20 cellular contexts compared by ENCODE assay signal in genomic region chr22:49289822-49290221, GRCh38.
"Had no signal": no experiment of that assay in that cellular context is flagged by ENCODE, and none has a peak within 500 bp of the region (broad histone marks: within the 10 kb centered on the region; RNA-seq: fewer than 3 reads in every experiment).

No MANE protein-coding gene starts in this region.

- H3K27ac Mint-ChIP-seq: naive thymus-derived CD8-positive, alpha-beta T cell; progenitor cell of endocrine pancreas had no signal

- H3K27ac ChIP-seq: colonic mucosa, heart left ventricle, ovary, right lobe of liver, stomach, upper lobe of left lung, vagina had no signal

- H3K4me1 ChIP-seq: colonic mucosa, heart left ventricle, right lobe of liver, stomach, upper lobe of left lung, vagina had no signal

- H3K9me3 ChIP-seq: colonic mucosa, ovary, right lobe of liver, vagina had no signal

- H3K4me3 ChIP-seq: colonic mucosa, heart left ventricle, mucosa of descending colon, ovary, right lobe of liver, stomach, upper lobe of left lung, vagina had no signal

- H3K36me3 ChIP-seq: colonic mucosa, heart left ventricle, ovary, right lobe of liver, stomach, upper lobe of left lung, vagina had no signal

- DNase-seq: colonic mucosa; effector CD8-positive, alpha-beta T cell; hippocampal formation; kidney glomerular epithelial cell; mammary epithelial cell; mucosa of descending colon; ovary; right lobe of liver; stimulated activated CD4-positive, alpha-beta T cell treated with anti-CD3 and anti-CD28 coated beads, Interleukin-2, amount 100 ng/mL, for 24 hours; stimulated activated CD4-positive, alpha-beta T cell treated with anti-CD3 and anti-CD28 coated beads, Interleukin-4, amount 100 ng/mL, for 4 hours; stimulated activated naive CD4-positive, alpha-beta T cell; stomach; substantia nigra had no signal

- H3K4me3 Mint-ChIP-seq: naive thymus-derived CD8-positive, alpha-beta T cell had no signal

- H3K27me3 ChIP-seq: colonic mucosa, ovary, right lobe of liver, upper lobe of left lung, vagina had no signal

- ATAC-seq: esophagus mucosa; heart left ventricle; left lobe of liver; mucosa of descending colon; naive thymus-derived CD8-positive, alpha-beta T cell; right lobe of liver had no signal

- H3K4me1 Mint-ChIP-seq: naive thymus-derived CD8-positive, alpha-beta T cell had no signal
